8 cellular contexts compared by ENCODE assay signal in genomic region chr17:68263111-68263681, GRCh38. TPM values are rescaled to one million over a fixed set of nuclear protein-coding genes. Genes with fewer than 3 reads are reported as not detected.
A peak's percentile ranks its signal among the peaks of the same experiment; 100 is the strongest.
DNase-seq lines count a peak whose midpoint lies in the region; ATAC-seq and TF ChIP-seq lines count a peak whose summit lies in the region.
"Not testable (repeated sequence)": the region's sequence is repeated elsewhere in the genome, so short reads cannot be mapped to it uniquely, and the experiment has no call there.

No MANE protein-coding gene starts in this region.

- not testable (repeated sequence) for H3K9me3 Mint-ChIP-seq in osteocyte (ENCODE audit: unreplicated experiment)

- H3K27me3 ChIP-seq in mammary epithelial cell (ENCODE audit: insufficient read depth, low read length) = not testable (repeated sequence)

- not testable (repeated sequence) for DNase-seq in AG04449 (ENCODE audit: low read depth, low spot score); left ventricle myocardium superior
- DNase-seq in NCI-H2029 treated with DMSO at 0.1 percent for 48 hours (lab: John Stamatoyannopoulos, UW) (peak; percentile 2), SKM-1 treated with dmso at 0.1 percent for 144 hours (lab: John Stamatoyannopoulos, UW; ENCODE audit: unreplicated experiment) (peak; percentile 22), mammary epithelial cell (peak; percentile 23), osteocyte (ENCODE audit: extremely low spot score, unreplicated experiment) (peak; percentile 38)

- POLR2A ChIA-PET in AG04449 (lab: Yijun Ruan, JAX) = interaction anchor here (0.6 kb wide), 1 partner anchor 203 kb away, joined by 3 read pairs; no protein-coding TSS in a partner anchor

- not testable (repeated sequence) for H3K79me2 ChIP-seq in mammary epithelial cell (ENCODE audit: insufficient read depth, low read length)

- H3K27me3 Mint-ChIP-seq in osteocyte (ENCODE audit: unreplicated experiment) = not testable (repeated sequence)

- peak; percentile 14 for TF ChIP-seq CTCF in AG04449 (IDR thresholded peaks at IDR 0.05; ENCODE audit: insufficient read depth, low read length, missing control alignments)
- peak; percentile 57 for TF ChIP-seq CTCF in GM12872 (IDR thresholded peaks at IDR 0.05; ENCODE audit: insufficient read depth, low read depth, low read length)
- peak; percentile 29 to 51 for TF ChIP-seq CTCF in mammary epithelial cell (conservative IDR thresholded peaks at IDR 0.05 in 1 of 2, IDR thresholded peaks at IDR 0.05 in 1 of 2; ENCODE audit: extremely low read depth in 1 of 2, insufficient read depth in 1 of 2, low read depth in 1 of 2, low read length in 2 of 2)
- peak; percentile 73 for TF ChIP-seq CTCF in osteocyte (IDR thresholded peaks at IDR 0.05)

- ATAC-seq in HG02938 (IDR thresholded peaks at IDR 0.05; ENCODE audit: unreplicated experiment) (peak; percentile 52), left ventricle myocardium superior (peak; percentile 80)

- not testable (repeated sequence) for H3K27ac ChIP-seq in mammary epithelial cell (ENCODE audit: insufficient read depth, low read depth, low read length)

- intact Hi-C loops in mammary epithelial cell (cut with micrococcal nuclease) (loop anchor here (1.0 kb wide), 4 partner anchors 136 to 497 kb away; no protein-coding TSS in a partner anchor), left ventricle myocardium superior (cut with micrococcal nuclease) (loop anchor here (2.0 to 10.0 kb wide), 2 partner anchors 172 to 200 kb away; no protein-coding TSS in a partner anchor)

- not testable (repeated sequence) for H3K4me1 ChIP-seq in mammary epithelial cell (ENCODE audit: insufficient read depth, low read length)

- H3K4me2 ChIP-seq in mammary epithelial cell (ENCODE audit: insufficient read depth, low read depth, low read length) = not testable (repeated sequence)

- not testable (repeated sequence) for H3K36me3 ChIP-seq in mammary epithelial cell (ENCODE audit: insufficient read depth, low read length)

- H3K27ac Mint-ChIP-seq in osteocyte (ENCODE audit: unreplicated experiment) = not testable (repeated sequence)

- H4K20me1 ChIP-seq in mammary epithelial cell (ENCODE audit: insufficient read depth, low read length) = not testable (repeated sequence)

- dilution Hi-C loops in mammary epithelial cell (cut with HindIII; ENCODE audit: low sequenced_read_pairs) = not testable (repeated sequence)

- WGBS in mammary epithelial cell (ENCODE audit: low coverage, missing lambda C conversion rate) = 17% methylated on average over 9 of the region's 9 CpGs

- H2AFZ ChIP-seq in mammary epithelial cell (ENCODE audit: low read depth, low read length) = peak overlapping the region; percentile 70

- in situ Hi-C loops in mammary epithelial cell (cut with MboI; ENCODE audit: low sequenced_read_pairs in 2 of 2) = loop anchor here (10.0 to 25.0 kb wide), 3 partner anchors 172 to 499 kb away; no protein-coding TSS in a partner anchor

- CTCF ChIA-PET in AG04449 (lab: Yijun Ruan, JAX) (interaction anchor here (0.5 to 9.8 kb wide), 22 partner anchors 8 to 498 kb away, joined by 3 to 213 read pairs (median 4); partner anchors contain the start of genes AMZ2, ARSG, SLC16A6 and WIPI1), mammary epithelial cell (lab: Charles Lee; ENCODE audit: low non-redundant PET) (interaction anchor here (0.9 kb wide), 1 partner anchor 136 kb away, joined by 6 read pairs; no protein-coding TSS in a partner anchor)

- not testable (repeated sequence) for H3K36me3 Mint-ChIP-seq in osteocyte (ENCODE audit: unreplicated experiment)

- H3K9me3 ChIP-seq in mammary epithelial cell (replicated peaks; ENCODE audit: insufficient read depth, low read length) = not testable (repeated sequence)

- not testable (repeated sequence) for H3K4me3 ChIP-seq in AG04449 (ENCODE audit: low read depth, low read length); mammary epithelial cell (replicated peaks in 1 of 3; ENCODE audit: insufficient read depth in 1 of 3, low read depth in 2 of 3, low read length in 3 of 3)

- not testable (repeated sequence) for H3K9ac ChIP-seq in mammary epithelial cell (ENCODE audit: insufficient read depth, low read length)

- not testable (repeated sequence) for BruUV-seq in mammary epithelial cell (replicated peaks; lab: Mats Ljungman, UMichigan)

- peaks cover 18% of the 10 kb centered on the region for H3K4me1 Mint-ChIP-seq in osteocyte (ENCODE audit: unreplicated experiment)

- not testable (repeated sequence) for H3K4me3 Mint-ChIP-seq in osteocyte (ENCODE audit: unreplicated experiment)

RNA-seq across cellular contexts. Expression of gene AMZ2, which starts 15.4 kb away (rescaled TPM):
- total RNA-seq in mammary epithelial cell = 100 to 1,000 TPM in 1 of 2 donors, 10 to 100 TPM in 1; 96.4 to 124 TPM
- polyA plus RNA-seq in mammary epithelial cell = 83.9 TPM
- polyA minus RNA-seq in mammary epithelial cell = 51.2 TPM
- total RNA-seq in left ventricle myocardium superior = 92.1 TPM
- total RNA-seq in osteocyte = 66.5 and 69.8 TPM in 2 replicates

RNA-seq across cellular contexts. Expression of gene SLC16A6, which starts 27.7 kb away (rescaled TPM):
- under 1 TPM in 1 of 2 donors, not detected in 1; 0.33 TPM for total RNA-seq in mammary epithelial cell
- polyA plus RNA-seq in mammary epithelial cell = not detected
- not detected for polyA minus RNA-seq in mammary epithelial cell
- total RNA-seq in left ventricle myocardium superior = not detected
- 2.1 and 2.7 TPM in 2 replicates for total RNA-seq in osteocyte

RNA-seq across cellular contexts. Expression of gene ARSG, which starts 28.1 kb away (rescaled TPM):
- total RNA-seq in mammary epithelial cell (1 to 10 TPM in 1 of 2 donors, under 1 TPM in 1; 0.99 to 2.7 TPM), left ventricle myocardium superior (3.3 TPM), osteocyte (8.7 and 8.9 TPM in 2 replicates)
- polyA plus RNA-seq in mammary epithelial cell = 0.08 TPM
- polyA minus RNA-seq in mammary epithelial cell = not detected

Comparison
In these comparisons a context has a peak if more than half of its experiments do, and no peak if none do; other contexts are left out.
1. CTCF ChIP-seq: peak in every context shown above with its lines; median percentile 73 in osteocyte; 57 in GM12872; 40 in mammary epithelial cell; 14 in AG04449.